17 cellular contexts compared by ENCODE assay signal in the genomic region with DNA sequence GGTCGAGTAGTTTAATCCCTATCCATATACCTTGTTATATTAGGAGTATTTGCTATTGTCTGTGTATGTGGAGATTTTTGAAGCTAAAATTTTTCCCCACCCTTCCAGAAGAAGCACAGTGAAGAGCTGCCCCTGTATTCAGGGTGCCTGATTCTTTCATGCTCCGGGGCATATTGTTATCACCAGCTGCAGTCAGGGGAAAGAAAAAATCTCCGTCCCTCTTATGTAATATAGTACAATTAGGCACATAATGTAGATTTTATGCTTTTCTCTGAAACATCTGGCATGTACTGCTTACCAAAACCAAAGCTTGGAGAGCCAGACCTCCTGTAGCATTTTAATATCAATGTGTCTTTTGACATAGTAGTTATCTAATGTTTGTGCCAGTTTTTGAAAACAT.
DNase-seq lines count a peak whose midpoint lies in the region; ATAC-seq and TF ChIP-seq lines count a peak whose summit lies in the region.
"Had no signal": no experiment of that assay in that cellular context is flagged by ENCODE, and none has a peak within 500 bp of the region (broad histone marks: within the 10 kb centered on the region; RNA-seq: fewer than 3 reads in every experiment).

No MANE protein-coding gene starts in this region.

- peak; percentile 16 for DNase-seq in NCI-H2171 treated with DMSO at 0.1 percent for 48 hours (lab: John Stamatoyannopoulos, UW)
- DNase-seq in NCI-H2171 (lab: John Stamatoyannopoulos, UW) = no peak
- DNase-seq in NCI-H1694 treated with DMSO at 0.1 percent for 48 hours (lab: John Stamatoyannopoulos, UW) = peak; percentile 57
- DNase-seq in Ammon's horn (ENCODE audit: low spot score) = no peak
- DNase-seq: 8988T; ACHN; AML-193; Caco-2; CD4-positive, CD25-positive, alpha-beta regulatory T cell; CD8-positive, alpha-beta T cell; DMS153; DND-41; H7; HCEC 1CT had no signal

- no peak for ATAC-seq in SK-N-SH treated with all-trans-retinoic acid at 6 μM for 48 hours
- ATAC-seq in HG02763 (IDR thresholded peaks at IDR 0.05; ENCODE audit: unreplicated experiment) = no peak
- ATAC-seq: A549; CD8-positive, alpha-beta T cell had no signal

TF ChIP-seq in SK-N-SH treated with all-trans-retinoic acid at 6 μM for 48 hours, 23 proteins besides CTCF, POLR2A, EP300 and RAD21:
- TF ChIP-seq ISL1 (CRISPR knock-in tag; IDR thresholded peaks at IDR 0.05) (no peak), ZNF565 (CRISPR knock-in tag; conservative IDR thresholded peaks at IDR 0.05; ENCODE audit: low read depth) (no peak), TCF4 (CRISPR knock-in tag; IDR thresholded peaks at IDR 0.05; ENCODE audit: borderline replicate concordance) (peak; percentile 51; the same call in 1 of the 2 replicates), BACH2 (CRISPR knock-in tag; IDR thresholded peaks at IDR 0.05; ENCODE audit: borderline replicate concordance) (no peak), ESRRG (CRISPR knock-in tag; IDR thresholded peaks at IDR 0.05) (no peak)
- TF ChIP-seq, protein P1, sequence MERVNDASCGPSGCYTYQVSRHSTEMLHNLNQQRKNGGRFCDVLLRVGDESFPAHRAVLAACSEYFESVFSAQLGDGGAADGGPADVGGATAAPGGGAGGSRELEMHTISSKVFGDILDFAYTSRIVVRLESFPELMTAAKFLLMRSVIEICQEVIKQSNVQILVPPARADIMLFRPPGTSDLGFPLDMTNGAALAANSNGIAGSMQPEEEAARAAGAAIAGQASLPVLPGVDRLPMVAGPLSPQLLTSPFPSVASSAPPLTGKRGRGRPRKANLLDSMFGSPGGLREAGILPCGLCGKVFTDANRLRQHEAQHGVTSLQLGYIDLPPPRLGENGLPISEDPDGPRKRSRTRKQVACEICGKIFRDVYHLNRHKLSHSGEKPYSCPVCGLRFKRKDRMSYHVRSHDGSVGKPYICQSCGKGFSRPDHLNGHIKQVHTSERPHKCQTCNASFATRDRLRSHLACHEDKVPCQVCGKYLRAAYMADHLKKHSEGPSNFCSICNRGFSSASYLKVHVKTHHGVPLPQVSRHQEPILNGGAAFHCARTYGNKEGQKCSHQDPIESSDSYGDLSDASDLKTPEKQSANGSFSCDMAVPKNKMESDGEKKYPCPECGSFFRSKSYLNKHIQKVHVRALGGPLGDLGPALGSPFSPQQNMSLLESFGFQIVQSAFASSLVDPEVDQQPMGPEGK (CRISPR knock-in tag; IDR thresholded peaks at IDR 0.05; ENCODE audit: borderline replicate concordance) = no peak

Comparison
In these comparisons a context has a peak if more than half of its experiments do, and no peak if none do; other contexts are left out.
1. DNase-seq: peak in NCI-H2171 treated with DMSO at 0.1 percent for 48 hours (single experiment) and NCI-H1694 treated with DMSO at 0.1 percent for 48 hours (single experiment); none in NCI-H2171 (single experiment) and Ammon's horn (single experiment).